Comparison of ENCODE assay signal across 17 cellular contexts in genomic region chr6:42359021-42359420, GRCh38.
DNase-seq lines count a peak whose midpoint lies in the region; ATAC-seq and TF ChIP-seq lines count a peak whose summit lies in the region.
"Had no signal": no experiment of that assay in that cellular context is flagged by ENCODE, and none has a peak within 500 bp of the region (broad histone marks: within the 10 kb centered on the region; RNA-seq: fewer than 3 reads in every experiment).

No MANE protein-coding gene starts in this region.

- H3K9me3 Mint-ChIP-seq in activated T-cell treated with anti-CD3 and anti-CD28 coated beads, Interleukin-2, amount 50 U/mL, for 72 hours = peaks cover 0 to 2% of the 10 kb centered on the region in 2 donors
- no peaks in the 10 kb centered on the region for H3K9me3 Mint-ChIP-seq in activated T-cell treated with anti-CD3 and anti-CD28 coated beads, Interleukin-2, amount 50 U/mL, for 4 hours
- no peaks in the 10 kb centered on the region for H3K9me3 Mint-ChIP-seq in effector memory CD8-positive, alpha-beta T cell
- H3K9me3 Mint-ChIP-seq: activated naive CD8-positive, alpha-beta T cell treated with anti-CD3 and anti-CD28 coated beads for 36 hours had no signal

- H3K4me1 Mint-ChIP-seq in activated T-cell treated with anti-CD3 and anti-CD28 coated beads, Interleukin-2, amount 50 U/mL, for 72 hours (ENCODE audit: low read depth) = peaks cover 55% of the 10 kb centered on the region
- peaks cover 18% of the 10 kb centered on the region for H3K4me1 Mint-ChIP-seq in activated T-cell treated with anti-CD3 and anti-CD28 coated beads, Interleukin-2, amount 50 U/mL, for 4 hours (ENCODE audit: low read depth)
- H3K4me1 Mint-ChIP-seq in effector memory CD8-positive, alpha-beta T cell (ENCODE audit: low read depth in 2 of 2) = peaks cover 22 to 37% of the 10 kb centered on the region in 2 donors

- no peaks in the 10 kb centered on the region for H3K9me3 ChIP-seq in sigmoid colon

- intact Hi-C loops in sigmoid colon (cut with DNase I) = no loop called here

- peaks cover 0 to 1% (median 0%) of the 10 kb centered on the region in 4 donors for H3K4me1 ChIP-seq in sigmoid colon

- peak overlapping the region; percentile 59 for H3K27ac Mint-ChIP-seq in activated T-cell treated with anti-CD3 and anti-CD28 coated beads, Interleukin-2, amount 50 U/mL, for 72 hours
- peak overlapping the region; percentile 80 to 90 for H3K27ac Mint-ChIP-seq in effector memory CD8-positive, alpha-beta T cell
- H3K27ac Mint-ChIP-seq: activated naive CD8-positive, alpha-beta T cell treated with anti-CD3 and anti-CD28 coated beads for 36 hours had no signal

- H3K36me3 ChIP-seq in sigmoid colon = peaks cover 0 to 4% (median 0%) of the 10 kb centered on the region in 4 donors

- peaks cover 12 to 13% of the 10 kb centered on the region in 2 donors for H3K36me3 Mint-ChIP-seq in activated T-cell treated with anti-CD3 and anti-CD28 coated beads, Interleukin-2, amount 50 U/mL, for 72 hours (ENCODE audit: insufficient read depth in 2 of 2)
- H3K36me3 Mint-ChIP-seq in activated T-cell treated with anti-CD3 and anti-CD28 coated beads, Interleukin-2, amount 50 U/mL, for 4 hours (ENCODE audit: insufficient read depth) = peaks cover 19% of the 10 kb centered on the region
- peaks cover 21% of the 10 kb centered on the region for H3K36me3 Mint-ChIP-seq in effector memory CD8-positive, alpha-beta T cell (ENCODE audit: insufficient read depth)

- no peak overlapping the region for H3K27ac ChIP-seq in sigmoid colon
- H3K27ac ChIP-seq: C4-2B, heart left ventricle had no signal

- WGBS in sigmoid colon, 2 donors = 94 to 96% methylated on average over 5 of the region's 5 CpGs

- H3K4me3 Mint-ChIP-seq in activated T-cell treated with anti-CD3 and anti-CD28 coated beads, Interleukin-2, amount 50 U/mL, for 72 hours = peak overlapping the region; percentile 29 to 33
- H3K4me3 Mint-ChIP-seq in activated T-cell treated with anti-CD3 and anti-CD28 coated beads, Interleukin-2, amount 50 U/mL, for 4 hours = no peak overlapping the region
- no peak overlapping the region for H3K4me3 Mint-ChIP-seq in effector memory CD8-positive, alpha-beta T cell
- H3K4me3 Mint-ChIP-seq: activated naive CD8-positive, alpha-beta T cell treated with anti-CD3 and anti-CD28 coated beads for 36 hours had no signal

- TF ChIP-seq CTCF in sigmoid colon (IDR thresholded peaks at IDR 0.05) = no peak

- no peaks in the 10 kb centered on the region for H3K27me3 Mint-ChIP-seq in activated T-cell treated with anti-CD3 and anti-CD28 coated beads, Interleukin-2, amount 50 U/mL, for 72 hours (ENCODE audit: low read depth)
- H3K27me3 Mint-ChIP-seq in activated T-cell treated with anti-CD3 and anti-CD28 coated beads, Interleukin-2, amount 50 U/mL, for 4 hours (ENCODE audit: low read depth) = no peaks in the 10 kb centered on the region
- H3K27me3 Mint-ChIP-seq in effector memory CD8-positive, alpha-beta T cell = no peaks in the 10 kb centered on the region
- H3K27me3 Mint-ChIP-seq: activated naive CD8-positive, alpha-beta T cell treated with anti-CD3 and anti-CD28 coated beads for 36 hours had no signal

- no peak for TF ChIP-seq EP300 in sigmoid colon (IDR thresholded peaks at IDR 0.05)

- DNase-seq in activated T-cell treated with anti-CD3 and anti-CD28 coated beads, Interleukin-2, amount 50 U/mL, for 72 hours = no peak
- no peak for DNase-seq in activated T-cell treated with anti-CD3 and anti-CD28 coated beads, Interleukin-2, amount 50 U/mL, for 4 hours
- DNase-seq in HT1080 (ENCODE audit: low read depth) (peak; percentile 33), sigmoid colon (peak; percentile 33), globus pallidus (ENCODE audit: low spot score) (no peak), AML-193 (lab: John Stamatoyannopoulos, UW) (no peak), DMS53 (lab: John Stamatoyannopoulos, UW) (no peak)
- no peak for DNase-seq in effector memory CD8-positive, alpha-beta T cell
- DNase-seq: activated naive CD8-positive, alpha-beta T cell treated with anti-CD3 and anti-CD28 coated beads for 36 hours; Calu3; central memory CD4-positive, alpha-beta T cell; heart left ventricle; NCI-H146; NCI-H524 had no signal

- no peak overlapping the region for H3K4me3 ChIP-seq in sigmoid colon
- H3K4me3 ChIP-seq: heart left ventricle, K562 had no signal

- TF ChIP-seq POLR2A in sigmoid colon (IDR thresholded peaks at IDR 0.05) = no peak

- ATAC-seq in activated T-cell treated with anti-CD3 and anti-CD28 coated beads, Interleukin-2, amount 50 U/mL, for 72 hours (replicated peaks in 1 of 2) = no peak
- no peak for ATAC-seq in activated T-cell treated with anti-CD3 and anti-CD28 coated beads, Interleukin-2, amount 50 U/mL, for 4 hours
- ATAC-seq in effector memory CD8-positive, alpha-beta T cell (replicated peaks) = no peak
- ATAC-seq: heart left ventricle, K562, Panc1 had no signal

- no peaks in the 10 kb centered on the region for H3K27me3 ChIP-seq in sigmoid colon
- H3K27me3 ChIP-seq: heart left ventricle had no signal

Comparison
In these comparisons a context has a peak if more than half of its experiments do, and no peak if none do; other contexts are left out.
1. H3K4me3 Mint-ChIP-seq: peak in activated T-cell treated with anti-CD3 and anti-CD28 coated beads, Interleukin-2, amount 50 U/mL, for 72 hours (2 of 2); none in activated T-cell treated with anti-CD3 and anti-CD28 coated beads, Interleukin-2, amount 50 U/mL, for 4 hours (single experiment) and effector memory CD8-positive, alpha-beta T cell (0 of 2).
2. DNase-seq: peak in HT1080 (single experiment) and sigmoid colon (single experiment); none in activated T-cell treated with anti-CD3 and anti-CD28 coated beads, Interleukin-2, amount 50 U/mL, for 72 hours (0 of 2), activated T-cell treated with anti-CD3 and anti-CD28 coated beads, Interleukin-2, amount 50 U/mL, for 4 hours (single experiment), effector memory CD8-positive, alpha-beta T cell (0 of 3), globus pallidus (single experiment), AML-193 (0 of 2) and DMS53 (single experiment).